ENCODE assay signal across 8 cellular contexts in genomic region chr15:78944669-78945407, GRCh38. TPM values are rescaled to one million over a fixed set of nuclear protein-coding genes. Genes with fewer than 3 reads are reported as not detected.
DNase-seq lines count a peak whose midpoint lies in the region; ATAC-seq lines count a peak whose summit lies in the region.

Gene CTSH (minus strand): TSS chr15:78945046. CDS start chr15:78944981, 65 bp downstream.

- H3K36me3 Mint-ChIP-seq in activated CD4-positive, alpha-beta memory T cell treated with anti-CD3 and anti-CD28 coated beads for 36 hours: peaks cover 7% of the 10 kb centered on the region

- H3K4me1 ChIP-seq in duodenal mucosa (ENCODE audit: control insufficient read depth in 1 of 2, insufficient read depth in 2 of 2, low read length in 2 of 2): peaks cover 11 to 23% of the 10 kb centered on the region in 2 donors

- intact Hi-C loops in activated CD4-positive, alpha-beta memory T cell treated with anti-CD3 and anti-CD28 coated beads for 36 hours (cut with micrococcal nuclease): no loop called here

- peak within 1 kb of the TSS; percentile 83 for H3K4me3 Mint-ChIP-seq in activated CD4-positive, alpha-beta memory T cell treated with anti-CD3 and anti-CD28 coated beads for 36 hours

- H3K27ac ChIP-seq in duodenal mucosa (ENCODE audit: low read depth, low read length): peak within 1 kb of the TSS; percentile 63

- ATAC-seq in HG03045 (IDR thresholded peaks at IDR 0.05; ENCODE audit: unreplicated experiment): peak; percentile 60

- H3K27me3 Mint-ChIP-seq in activated CD4-positive, alpha-beta memory T cell treated with anti-CD3 and anti-CD28 coated beads for 36 hours: peaks cover 2% of the 10 kb centered on the region

- H3K4me1 Mint-ChIP-seq in activated CD4-positive, alpha-beta memory T cell treated with anti-CD3 and anti-CD28 coated beads for 36 hours (ENCODE audit: low read depth): peaks cover 24% of the 10 kb centered on the region

- H3K36me3 ChIP-seq in duodenal mucosa (ENCODE audit: control insufficient read depth in 1 of 2, insufficient read depth in 2 of 2, low read length in 2 of 2): no peaks in the 10 kb centered on the region

- peak; percentile 37 for DNase-seq in SIG-M5 treated with dmso at 0.1 percent for 504 hours (lab: John Stamatoyannopoulos, UW; ENCODE audit: unreplicated experiment)
- no peak for DNase-seq in SIG-M5 (lab: John Stamatoyannopoulos, UW)
- DNase-seq in NCI-H345 treated with DMSO at 0.1 percent for 48 hours (lab: John Stamatoyannopoulos, UW; ENCODE audit: unreplicated experiment): peak; percentile 14
- peak; percentile 85 for DNase-seq in activated CD4-positive, alpha-beta memory T cell treated with anti-CD3 and anti-CD28 coated beads for 36 hours
- peak; percentile 72 for DNase-seq in medulla oblongata (ENCODE audit: extremely low spot score)
- DNase-seq in stimulated activated CD4-positive, alpha-beta T cell treated with anti-CD3 and anti-CD28 coated beads, TNF-alpha, amount 100 ng/mL, for 48 hours (ENCODE audit: low read depth in 3 of 3): peak; percentile 25 to 61 (median 32)

- H3K27ac Mint-ChIP-seq in activated CD4-positive, alpha-beta memory T cell treated with anti-CD3 and anti-CD28 coated beads for 36 hours: peak within 1 kb of the TSS; percentile 58

- H3K9me3 ChIP-seq in duodenal mucosa (ENCODE audit: control insufficient read depth in 1 of 2, low read length in 2 of 2): no peaks in the 10 kb centered on the region

- no peaks in the 10 kb centered on the region for H3K9me3 Mint-ChIP-seq in activated CD4-positive, alpha-beta memory T cell treated with anti-CD3 and anti-CD28 coated beads for 36 hours

- H3K9ac ChIP-seq in duodenal mucosa (ENCODE audit: low read depth in 1 of 2, low read length in 2 of 2): peak within 1 kb of the TSS; percentile 81 to 82

- CTCF ChIA-PET in activated CD4-positive, alpha-beta memory T cell treated with anti-CD3 and anti-CD28 coated beads for 36 hours (lab: Charles Lee): interaction anchor here (1.5 to 1.6 kb wide), 2 partner anchors 35 to 61 kb away, joined by 3 to 6 read pairs; no protein-coding TSS in a partner anchor

- H3K4me3 ChIP-seq in duodenal mucosa (ENCODE audit: low read depth in 1 of 2, low read length in 2 of 2): peak within 1 kb of the TSS; percentile 83 to 86

- no peaks in the 10 kb centered on the region for H3K27me3 ChIP-seq in duodenal mucosa (ENCODE audit: control insufficient read depth in 1 of 2, insufficient read depth in 2 of 2, low read length in 2 of 2)

- POLR2A ChIA-PET in activated CD4-positive, alpha-beta memory T cell treated with anti-CD3 and anti-CD28 coated beads for 36 hours (lab: Charles Lee): no interaction called here

RNA-seq across cellular contexts. Expression of gene CTSH, which starts in this region (rescaled TPM):
- total RNA-seq in activated CD4-positive, alpha-beta memory T cell treated with anti-CD3 and anti-CD28 coated beads for 36 hours: 100 to 1,000 TPM; 127 to 132 TPM
